Comparison of ENCODE assay signal across 8 cellular contexts in genomic region chr7:50303082-50303893, GRCh38. TPM values are rescaled to one million over a fixed set of nuclear protein-coding genes. Genes with fewer than 3 reads are reported as not detected.
DNase-seq lines count a peak whose midpoint lies in the region; ATAC-seq, FAIRE-seq and TF ChIP-seq lines count a peak whose summit lies in the region.

No MANE protein-coding gene starts in this region.

- no peak overlapping the region for H2AFZ ChIP-seq in keratinocyte (ENCODE audit: control insufficient read depth, low read length)

- no peak overlapping the region for H3K27ac ChIP-seq in keratinocyte (ENCODE audit: control insufficient read depth, insufficient read depth, low read length)

- no peaks in the 10 kb centered on the region for H3K9me1 ChIP-seq in keratinocyte (ENCODE audit: control insufficient read depth, extremely low read depth, insufficient read depth, low read length)

- H3K4me1 ChIP-seq in keratinocyte (ENCODE audit: control insufficient read depth, extremely low read depth, insufficient read depth, low read length) = no peaks in the 10 kb centered on the region

- no peaks in the 10 kb centered on the region for H3K27me3 Mint-ChIP-seq in activated T-cell treated with anti-CD3 and anti-CD28 coated beads, Interleukin-2, amount 50 U/mL, for 4 hours (ENCODE audit: low read depth)

- no peaks in the 10 kb centered on the region for H3K36me3 ChIP-seq in keratinocyte (ENCODE audit: control insufficient read depth in 2 of 2, extremely low read depth in 1 of 2, insufficient read depth in 2 of 2, low read length in 2 of 2)

- H3K9me3 Mint-ChIP-seq in activated T-cell treated with anti-CD3 and anti-CD28 coated beads, Interleukin-2, amount 50 U/mL, for 4 hours = no peaks in the 10 kb centered on the region

- no peaks in the 10 kb centered on the region for H3K9me3 ChIP-seq in keratinocyte (ENCODE audit: control insufficient read depth, low read depth, low read length)

- H3K4me3 ChIP-seq in keratinocyte (ENCODE audit: control insufficient read depth in 2 of 3, extremely low read depth in 1 of 3, insufficient read depth in 2 of 3, low read depth in 1 of 3, low read length in 3 of 3) = no peak overlapping the region

- H3K79me2 ChIP-seq in keratinocyte (ENCODE audit: control insufficient read depth, insufficient read depth, low read length) = no peaks in the 10 kb centered on the region

- no peak for TF ChIP-seq CTCF in keratinocyte (optimal IDR thresholded peaks at IDR 0.05 in 1 of 3, IDR thresholded peaks at IDR 0.05 in 1 of 3, conservative IDR thresholded peaks at IDR 0.05 in 1 of 3; ENCODE audit: extremely low read depth in 1 of 3, insufficient read depth in 2 of 3, low read length in 3 of 3)

- peaks cover 16% of the 10 kb centered on the region for H3K36me3 Mint-ChIP-seq in activated T-cell treated with anti-CD3 and anti-CD28 coated beads, Interleukin-2, amount 50 U/mL, for 4 hours (ENCODE audit: insufficient read depth)

- peak overlapping the region; percentile 78 for H3K4me3 Mint-ChIP-seq in activated T-cell treated with anti-CD3 and anti-CD28 coated beads, Interleukin-2, amount 50 U/mL, for 4 hours

- FAIRE-seq in keratinocyte (lab: Jason Lieb, UNC) (no peak), urothelium cell line (lab: Jason Lieb, UNC) (peak; percentile 82)

- peak; percentile 62 for DNase-seq in stimulated activated CD4-positive, alpha-beta T cell treated with anti-CD3 and anti-CD28 coated beads, Interleukin-15, amount 100 ng/mL, for 24 hours
- no peak for DNase-seq in stimulated activated CD4-positive, alpha-beta T cell treated with anti-CD3 and anti-CD28 coated beads, Interleukin-4, amount 100 ng/mL, for 24 hours
- peak; percentile 43 for DNase-seq in activated T-cell treated with anti-CD3 and anti-CD28 coated beads, Interleukin-2, amount 50 U/mL, for 4 hours
- DNase-seq in keratinocyte (ENCODE audit: low read depth, low spot score) = no peak
- peak; percentile 22 for DNase-seq in urothelium cell line (ENCODE audit: low spot score)

- peaks cover 47% of the 10 kb centered on the region for H3K27me3 ChIP-seq in keratinocyte (ENCODE audit: control insufficient read depth, extremely low read depth, insufficient read depth, low read length)

- peaks cover 43% of the 10 kb centered on the region for H3K4me1 Mint-ChIP-seq in activated T-cell treated with anti-CD3 and anti-CD28 coated beads, Interleukin-2, amount 50 U/mL, for 4 hours (ENCODE audit: low read depth)

- peak in 1 of 2 donors; percentile 17 for ATAC-seq in activated T-cell treated with anti-CD3 and anti-CD28 coated beads, Interleukin-2, amount 50 U/mL, for 4 hours
- ATAC-seq in GM18870 (IDR thresholded peaks at IDR 0.05; ENCODE audit: unreplicated experiment) (no peak), HG02852 (IDR thresholded peaks at IDR 0.05; ENCODE audit: unreplicated experiment) (no peak), GM18520 (IDR thresholded peaks at IDR 0.05; ENCODE audit: unreplicated experiment) (no peak)

- H4K20me1 ChIP-seq in keratinocyte (ENCODE audit: control insufficient read depth, extremely low read depth, insufficient read depth, low read length) = no peaks in the 10 kb centered on the region

- dilution Hi-C loops in keratinocyte (cut with MboI; ENCODE audit: extremely low pct_ligation_motif_present, low sequenced_read_pairs) = no loop called here

- H3K4me2 ChIP-seq in keratinocyte (ENCODE audit: control insufficient read depth, extremely low read depth, insufficient read depth, low read depth, low read length) = peak overlapping the region; percentile 32

- no peak overlapping the region for H3K9ac ChIP-seq in keratinocyte (ENCODE audit: control insufficient read depth, extremely low read depth, insufficient read depth, low read length)

RNA-seq across cellular contexts. Expression of gene IKZF1, which starts 1.2 kb away (rescaled TPM):
- total RNA-seq in activated T-cell treated with anti-CD3 and anti-CD28 coated beads, Interleukin-2, amount 50 U/mL, for 4 hours = 100 to 1,000 TPM; 168 to 229 (median 228) TPM
- polyA plus RNA-seq in keratinocyte = not detected in 3 replicates
- not detected for polyA plus RNA-seq in keratinocyte (2011; ENCODE audit: low read depth)
- polyA plus RNA-seq in keratinocyte (2011; cell fraction: cytosol; rRNA removed) = not detected in 2 replicates
- polyA plus RNA-seq in keratinocyte (2011; cell fraction: nucleus; rRNA removed) = not detected in 2 replicates
- polyA plus RNA-seq in keratinocyte (2012; ENCODE audit: low replicate concordance) = not detected in 2 replicates
- polyA minus RNA-seq in keratinocyte = not detected in 3 replicates
- not detected for polyA minus RNA-seq in keratinocyte (2011; cell fraction: cytosol; rRNA and poly(A)+ RNA removed)
- polyA minus RNA-seq in keratinocyte (2011; cell fraction: nucleus; rRNA and poly(A)+ RNA removed) = not detected in 2 replicates

Comparison
In these comparisons a context has a peak if more than half of its experiments do, and no peak if none do; other contexts are left out.
1. DNase-seq: peak in stimulated activated CD4-positive, alpha-beta T cell treated with anti-CD3 and anti-CD28 coated beads, Interleukin-15, amount 100 ng/mL, for 24 hours (single experiment), activated T-cell treated with anti-CD3 and anti-CD28 coated beads, Interleukin-2, amount 50 U/mL, for 4 hours (single experiment) and urothelium cell line (single experiment); none in stimulated activated CD4-positive, alpha-beta T cell treated with anti-CD3 and anti-CD28 coated beads, Interleukin-4, amount 100 ng/mL, for 24 hours (single experiment) and keratinocyte (single experiment).